In the genomic region with DNA sequence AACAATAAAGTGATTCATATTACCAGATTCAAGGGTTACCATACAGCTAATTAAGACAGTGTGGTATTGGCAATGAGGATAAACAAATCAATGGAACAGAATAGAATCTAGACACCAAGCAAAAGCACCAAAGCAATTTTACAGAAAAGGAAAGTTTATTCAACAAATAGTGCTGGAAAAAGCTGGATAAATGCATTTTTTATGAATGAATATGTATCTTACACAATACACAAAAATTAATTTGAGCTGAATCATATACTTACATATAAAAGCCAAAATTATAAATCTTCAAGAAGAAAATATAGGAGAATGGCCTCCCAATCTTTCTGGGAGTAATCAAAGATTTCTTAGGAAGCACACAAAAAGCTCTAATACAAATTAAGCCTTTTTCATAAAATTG, we compare ENCODE assay signal across 19 cellular contexts.
"Had no signal": no experiment of that assay in that cellular context is flagged by ENCODE, and none has a peak within 500 bp of the region (broad histone marks: within the 10 kb centered on the region; RNA-seq: fewer than 3 reads in every experiment).

No MANE protein-coding gene starts in this region.

- H3K27me3 ChIP-seq: foreskin keratinocyte, right lobe of liver, stomach, transverse colon had no signal

- H3K27ac Mint-ChIP-seq: endodermal cell; naive thymus-derived CD4-positive, alpha-beta T cell; nephron progenitor cell had no signal

- H3K9me3 Mint-ChIP-seq: endodermal cell had no signal

- H3K27ac ChIP-seq: foreskin keratinocyte, psoas muscle, right lobe of liver, skin epidermis, stomach, thoracic aorta, transverse colon had no signal

- H3K36me3 ChIP-seq: right lobe of liver, stomach, thoracic aorta had no signal

- H3K36me3 Mint-ChIP-seq: naive thymus-derived CD4-positive, alpha-beta T cell had no signal

- H3K9me3 ChIP-seq: psoas muscle, right lobe of liver, stomach, thoracic aorta had no signal

- H3K4me3 ChIP-seq: psoas muscle, right lobe of liver, skin epidermis, stomach, thoracic aorta, transverse colon had no signal

- H3K4me3 Mint-ChIP-seq: endodermal cell; naive thymus-derived CD4-positive, alpha-beta T cell; nephron progenitor cell had no signal

- ATAC-seq: foreskin keratinocyte; naive thymus-derived CD4-positive, alpha-beta T cell; psoas muscle; right lobe of liver had no signal

- H3K4me1 Mint-ChIP-seq: endodermal cell; naive thymus-derived CD4-positive, alpha-beta T cell; nephron progenitor cell had no signal

- DNase-seq: cerebellar nuclear complex; dermis blood vessel endothelial cell; erythroblast; foreskin keratinocyte; kidney glomerular epithelial cell; naive thymus-derived CD4-positive, alpha-beta T cell; psoas muscle; retina; right lobe of liver; stimulated activated CD4-positive, alpha-beta T cell treated with anti-CD3 and anti-CD28 coated beads, Interleukin-2, amount 100 ng/mL, for 24 hours; stimulated activated CD4-positive, alpha-beta T cell treated with anti-CD3 and anti-CD28 coated beads, Interleukin-4, amount 100 ng/mL, for 4 hours; stimulated activated naive CD4-positive, alpha-beta T cell; stomach; substantia nigra; transverse colon had no signal

- H3K4me1 ChIP-seq: foreskin keratinocyte, psoas muscle, right lobe of liver, stomach, transverse colon had no signal
